In the genomic region with DNA sequence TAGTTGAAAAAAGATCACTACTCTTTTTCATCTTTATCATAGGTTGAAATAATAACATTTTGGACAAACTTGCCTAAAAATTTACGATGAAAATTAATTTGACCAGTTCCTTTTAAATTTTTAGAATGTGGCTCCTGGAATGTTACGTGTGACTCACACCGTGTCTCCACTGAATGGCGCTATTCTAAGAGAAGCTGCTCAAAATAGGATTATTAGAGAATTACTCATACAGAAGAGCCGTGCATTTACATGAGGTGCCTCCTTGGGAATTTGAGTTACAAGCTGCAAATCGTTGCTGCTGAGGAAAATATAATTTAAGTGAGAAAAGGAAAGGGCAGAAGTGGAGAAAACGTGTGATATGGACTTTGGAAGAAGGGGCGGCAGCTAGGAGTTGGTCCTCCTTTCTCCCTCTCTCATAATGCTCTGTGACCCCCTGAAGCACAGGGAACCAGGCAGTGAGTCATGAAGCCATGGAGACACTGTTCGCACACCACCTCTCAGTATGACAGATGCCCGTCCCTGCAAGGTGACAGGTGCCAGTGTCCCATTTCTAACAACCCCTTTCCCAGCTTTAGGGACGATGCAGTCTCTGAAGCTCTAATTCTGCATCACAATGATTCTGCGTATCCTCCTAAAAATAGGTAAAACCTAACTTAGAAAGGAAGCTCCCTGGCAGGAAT, we compare ENCODE assay signal across 14 cellular contexts.
"Had no signal": no experiment of that assay in that cellular context is flagged by ENCODE, and none has a peak within 500 bp of the region (broad histone marks: within the 10 kb centered on the region; RNA-seq: fewer than 3 reads in every experiment).

No MANE protein-coding gene starts in this region.

- H3K36me3 ChIP-seq: ascending aorta, gastrocnemius medialis, heart right ventricle, pancreas, thyroid gland, vagina had no signal

- DNase-seq: activated CD4-positive, alpha-beta memory T cell treated with anti-CD3 and anti-CD28 coated beads, Interleukin-2, amount 10 ng/mL, durations not matched to agents 7 days and 5 days; activated CD4-positive, alpha-beta T cell treated with anti-CD3 and anti-CD28 coated beads for 1 hour; activated naive CD4-positive, alpha-beta T cell; activated T-cell treated with anti-CD3 and anti-CD28 coated beads, Interleukin-2, amount 50 U/mL, for 72 hours; effector memory CD4-positive, alpha-beta T cell; gastrocnemius medialis; heart right ventricle; left ventricle myocardium superior; mesenchymal stem cell; pancreas; thyroid gland had no signal

- H3K4me3 ChIP-seq: ascending aorta, gastrocnemius medialis, heart right ventricle, pancreas, thyroid gland, vagina had no signal

- H3K27me3 ChIP-seq: ascending aorta, gastrocnemius medialis, pancreas, thyroid gland, vagina had no signal

- H3K9me3 ChIP-seq: ascending aorta, gastrocnemius medialis, heart right ventricle, pancreas, thyroid gland, vagina had no signal

- ATAC-seq: activated T-cell treated with anti-CD3 and anti-CD28 coated beads, Interleukin-2, amount 50 U/mL, for 72 hours; gastrocnemius medialis; heart right ventricle; left ventricle myocardium superior; pancreas had no signal

- H3K27ac ChIP-seq: ascending aorta, epithelial cell of prostate, gastrocnemius medialis, heart right ventricle, pancreas, thyroid gland, vagina had no signal

- H3K4me1 ChIP-seq: ascending aorta, gastrocnemius medialis, heart right ventricle, pancreas, vagina had no signal
